Comparison of ENCODE assay signal across 2 cellular contexts in the genomic region with DNA sequence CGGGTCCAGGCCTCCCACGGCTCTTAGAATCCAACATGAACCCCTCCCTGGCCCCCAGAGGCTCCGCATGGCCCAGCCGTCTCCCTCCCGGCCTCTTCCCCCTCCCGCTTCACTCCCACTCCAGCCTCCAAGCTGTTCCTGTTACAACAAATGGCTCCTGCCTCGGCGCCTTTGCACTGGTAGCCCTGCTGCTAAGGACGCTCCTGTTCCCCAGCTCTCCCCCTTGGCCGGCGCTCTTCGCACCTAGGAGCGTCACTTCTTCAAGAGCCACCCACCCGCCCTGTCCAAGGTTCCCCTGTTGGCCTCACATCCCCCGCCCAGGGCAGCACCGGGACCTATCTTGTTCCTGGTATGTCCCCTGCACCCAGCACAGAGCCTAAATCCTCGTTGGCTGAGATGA.
TF ChIP-seq lines count a peak whose summit lies in the region.

No MANE protein-coding gene starts in this region.

TF ChIP-seq in GM23338, 12 proteins besides CTCF, POLR2A, EP300 and RAD21 (continues in another document):
- TF ChIP-seq ZNF114 (CRISPR knock-in tag; IDR thresholded peaks at IDR 0.05) (no peak), STAT1 (IDR thresholded peaks at IDR 0.05; ENCODE audit: unreplicated experiment) (no peak), EZH2 (IDR thresholded peaks at IDR 0.05; ENCODE audit: low read depth, unreplicated experiment) (no peak), EZH2phosphoT487 (IDR thresholded peaks at IDR 0.05; ENCODE audit: unreplicated experiment) (no peak), CREB1 (CRISPR knock-in tag; IDR thresholded peaks at IDR 0.05; ENCODE audit: low read depth) (no peak), NANOG (IDR thresholded peaks at IDR 0.05; ENCODE audit: borderline replicate concordance) (no peak), JUNB (IDR thresholded peaks at IDR 0.05; ENCODE audit: unreplicated experiment) (no peak)
- TF ChIP-seq, protein P1, sequence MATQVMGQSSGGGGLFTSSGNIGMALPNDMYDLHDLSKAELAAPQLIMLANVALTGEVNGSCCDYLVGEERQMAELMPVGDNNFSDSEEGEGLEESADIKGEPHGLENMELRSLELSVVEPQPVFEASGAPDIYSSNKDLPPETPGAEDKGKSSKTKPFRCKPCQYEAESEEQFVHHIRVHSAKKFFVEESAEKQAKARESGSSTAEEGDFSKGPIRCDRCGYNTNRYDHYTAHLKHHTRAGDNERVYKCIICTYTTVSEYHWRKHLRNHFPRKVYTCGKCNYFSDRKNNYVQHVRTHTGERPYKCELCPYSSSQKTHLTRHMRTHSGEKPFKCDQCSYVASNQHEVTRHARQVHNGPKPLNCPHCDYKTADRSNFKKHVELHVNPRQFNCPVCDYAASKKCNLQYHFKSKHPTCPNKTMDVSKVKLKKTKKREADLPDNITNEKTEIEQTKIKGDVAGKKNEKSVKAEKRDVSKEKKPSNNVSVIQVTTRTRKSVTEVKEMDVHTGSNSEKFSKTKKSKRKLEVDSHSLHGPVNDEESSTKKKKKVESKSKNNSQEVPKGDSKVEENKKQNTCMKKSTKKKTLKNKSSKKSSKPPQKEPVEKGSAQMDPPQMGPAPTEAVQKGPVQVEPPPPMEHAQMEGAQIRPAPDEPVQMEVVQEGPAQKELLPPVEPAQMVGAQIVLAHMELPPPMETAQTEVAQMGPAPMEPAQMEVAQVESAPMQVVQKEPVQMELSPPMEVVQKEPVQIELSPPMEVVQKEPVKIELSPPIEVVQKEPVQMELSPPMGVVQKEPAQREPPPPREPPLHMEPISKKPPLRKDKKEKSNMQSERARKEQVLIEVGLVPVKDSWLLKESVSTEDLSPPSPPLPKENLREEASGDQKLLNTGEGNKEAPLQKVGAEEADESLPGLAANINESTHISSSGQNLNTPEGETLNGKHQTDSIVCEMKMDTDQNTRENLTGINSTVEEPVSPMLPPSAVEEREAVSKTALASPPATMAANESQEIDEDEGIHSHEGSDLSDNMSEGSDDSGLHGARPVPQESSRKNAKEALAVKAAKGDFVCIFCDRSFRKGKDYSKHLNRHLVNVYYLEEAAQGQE (IDR thresholded peaks at IDR 0.05; ENCODE audit: unreplicated experiment) = no peak
- TF ChIP-seq, protein P2, sequence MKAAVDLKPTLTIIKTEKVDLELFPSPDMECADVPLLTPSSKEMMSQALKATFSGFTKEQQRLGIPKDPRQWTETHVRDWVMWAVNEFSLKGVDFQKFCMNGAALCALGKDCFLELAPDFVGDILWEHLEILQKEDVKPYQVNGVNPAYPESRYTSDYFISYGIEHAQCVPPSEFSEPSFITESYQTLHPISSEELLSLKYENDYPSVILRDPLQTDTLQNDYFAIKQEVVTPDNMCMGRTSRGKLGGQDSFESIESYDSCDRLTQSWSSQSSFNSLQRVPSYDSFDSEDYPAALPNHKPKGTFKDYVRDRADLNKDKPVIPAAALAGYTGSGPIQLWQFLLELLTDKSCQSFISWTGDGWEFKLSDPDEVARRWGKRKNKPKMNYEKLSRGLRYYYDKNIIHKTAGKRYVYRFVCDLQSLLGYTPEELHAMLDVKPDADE (IDR thresholded peaks at IDR 0.05) = no peak
- TF ChIP-seq, protein P3, sequence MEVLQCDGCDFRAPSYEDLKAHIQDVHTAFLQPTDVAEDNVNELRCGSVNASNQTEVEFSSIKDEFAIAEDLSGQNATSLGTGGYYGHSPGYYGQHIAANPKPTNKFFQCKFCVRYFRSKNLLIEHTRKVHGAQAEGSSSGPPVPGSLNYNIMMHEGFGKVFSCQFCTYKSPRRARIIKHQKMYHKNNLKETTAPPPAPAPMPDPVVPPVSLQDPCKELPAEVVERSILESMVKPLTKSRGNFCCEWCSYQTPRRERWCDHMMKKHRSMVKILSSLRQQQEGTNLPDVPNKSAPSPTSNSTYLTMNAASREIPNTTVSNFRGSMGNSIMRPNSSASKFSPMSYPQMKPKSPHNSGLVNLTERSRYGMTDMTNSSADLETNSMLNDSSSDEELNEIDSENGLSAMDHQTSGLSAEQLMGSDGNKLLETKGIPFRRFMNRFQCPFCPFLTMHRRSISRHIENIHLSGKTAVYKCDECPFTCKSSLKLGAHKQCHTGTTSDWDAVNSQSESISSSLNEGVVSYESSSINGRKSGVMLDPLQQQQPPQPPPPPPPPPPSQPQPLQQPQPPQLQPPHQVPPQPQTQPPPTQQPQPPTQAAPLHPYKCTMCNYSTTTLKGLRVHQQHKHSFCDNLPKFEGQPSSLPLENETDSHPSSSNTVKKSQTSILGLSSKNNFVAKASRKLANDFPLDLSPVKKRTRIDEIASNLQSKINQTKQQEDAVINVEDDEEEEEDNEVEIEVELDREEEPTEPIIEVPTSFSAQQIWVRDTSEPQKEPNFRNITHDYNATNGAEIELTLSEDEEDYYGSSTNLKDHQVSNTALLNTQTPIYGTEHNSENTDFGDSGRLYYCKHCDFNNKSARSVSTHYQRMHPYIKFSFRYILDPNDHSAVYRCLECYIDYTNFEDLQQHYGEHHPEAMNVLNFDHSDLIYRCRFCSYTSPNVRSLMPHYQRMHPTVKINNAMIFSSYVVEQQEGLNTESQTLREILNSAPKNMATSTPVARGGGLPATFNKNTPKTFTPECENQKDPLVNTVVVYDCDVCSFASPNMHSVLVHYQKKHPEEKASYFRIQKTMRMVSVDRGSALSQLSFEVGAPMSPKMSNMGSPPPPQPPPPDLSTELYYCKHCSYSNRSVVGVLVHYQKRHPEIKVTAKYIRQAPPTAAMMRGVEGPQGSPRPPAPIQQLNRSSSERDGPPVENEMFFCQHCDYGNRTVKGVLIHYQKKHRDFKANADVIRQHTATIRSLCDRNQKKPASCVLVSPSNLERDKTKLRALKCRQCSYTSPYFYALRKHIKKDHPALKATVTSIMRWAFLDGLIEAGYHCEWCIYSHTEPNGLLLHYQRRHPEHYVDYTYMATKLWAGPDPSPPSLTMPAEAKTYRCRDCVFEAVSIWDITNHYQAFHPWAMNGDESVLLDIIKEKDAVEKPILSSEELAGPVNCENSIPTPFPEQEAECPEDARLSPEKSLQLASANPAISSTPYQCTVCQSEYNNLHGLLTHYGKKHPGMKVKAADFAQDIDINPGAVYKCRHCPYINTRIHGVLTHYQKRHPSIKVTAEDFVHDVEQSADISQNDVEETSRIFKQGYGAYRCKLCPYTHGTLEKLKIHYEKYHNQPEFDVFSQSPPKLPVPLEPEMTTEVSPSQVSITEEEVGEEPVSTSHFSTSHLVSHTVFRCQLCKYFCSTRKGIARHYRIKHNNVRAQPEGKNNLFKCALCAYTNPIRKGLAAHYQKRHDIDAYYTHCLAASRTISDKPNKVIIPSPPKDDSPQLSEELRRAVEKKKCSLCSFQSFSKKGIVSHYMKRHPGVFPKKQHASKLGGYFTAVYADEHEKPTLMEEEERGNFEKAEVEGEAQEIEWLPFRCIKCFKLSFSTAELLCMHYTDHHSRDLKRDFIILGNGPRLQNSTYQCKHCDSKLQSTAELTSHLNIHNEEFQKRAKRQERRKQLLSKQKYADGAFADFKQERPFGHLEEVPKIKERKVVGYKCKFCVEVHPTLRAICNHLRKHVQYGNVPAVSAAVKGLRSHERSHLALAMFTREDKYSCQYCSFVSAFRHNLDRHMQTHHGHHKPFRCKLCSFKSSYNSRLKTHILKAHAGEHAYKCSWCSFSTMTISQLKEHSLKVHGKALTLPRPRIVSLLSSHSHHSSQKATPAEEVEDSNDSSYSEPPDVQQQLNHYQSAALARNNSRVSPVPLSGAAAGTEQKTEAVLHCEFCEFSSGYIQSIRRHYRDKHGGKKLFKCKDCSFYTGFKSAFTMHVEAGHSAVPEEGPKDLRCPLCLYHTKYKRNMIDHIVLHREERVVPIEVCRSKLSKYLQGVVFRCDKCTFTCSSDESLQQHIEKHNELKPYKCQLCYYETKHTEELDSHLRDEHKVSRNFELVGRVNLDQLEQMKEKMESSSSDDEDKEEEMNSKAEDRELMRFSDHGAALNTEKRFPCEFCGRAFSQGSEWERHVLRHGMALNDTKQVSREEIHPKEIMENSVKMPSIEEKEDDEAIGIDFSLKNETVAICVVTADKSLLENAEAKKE (CRISPR knock-in tag; IDR thresholded peaks at IDR 0.05) = no peak

TF ChIP-seq in IMR-90, 13 proteins besides CTCF, POLR2A, EP300 and RAD21:
- TF ChIP-seq FOS (IDR thresholded peaks at IDR 0.05; ENCODE audit: low read depth, low read length) = no peak
- TF ChIP-seq, protein P4, sequence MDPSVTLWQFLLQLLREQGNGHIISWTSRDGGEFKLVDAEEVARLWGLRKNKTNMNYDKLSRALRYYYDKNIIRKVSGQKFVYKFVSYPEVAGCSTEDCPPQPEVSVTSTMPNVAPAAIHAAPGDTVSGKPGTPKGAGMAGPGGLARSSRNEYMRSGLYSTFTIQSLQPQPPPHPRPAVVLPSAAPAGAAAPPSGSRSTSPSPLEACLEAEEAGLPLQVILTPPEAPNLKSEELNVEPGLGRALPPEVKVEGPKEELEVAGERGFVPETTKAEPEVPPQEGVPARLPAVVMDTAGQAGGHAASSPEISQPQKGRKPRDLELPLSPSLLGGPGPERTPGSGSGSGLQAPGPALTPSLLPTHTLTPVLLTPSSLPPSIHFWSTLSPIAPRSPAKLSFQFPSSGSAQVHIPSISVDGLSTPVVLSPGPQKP (IDR thresholded peaks at IDR 0.05; ENCODE audit: borderline replicate concordance, low read depth, low read length) = no peak
- no peak for TF ChIP-seq CHD1 (IDR thresholded peaks at IDR 0.05; ENCODE audit: low read depth, low read length)
- TF ChIP-seq MAFK (IDR thresholded peaks at IDR 0.05; ENCODE audit: low read depth, low read length) = no peak
- no peak for TF ChIP-seq NFE2L2 (IDR thresholded peaks at IDR 0.05; ENCODE audit: low read depth, low read length)
- no peak for TF ChIP-seq BHLHE40 (IDR thresholded peaks at IDR 0.05; ENCODE audit: low read depth, low read length)
- TF ChIP-seq MXI1 (IDR thresholded peaks at IDR 0.05; ENCODE audit: borderline replicate concordance, low read depth, low read length) = no peak
- no peak for TF ChIP-seq MAZ (IDR thresholded peaks at IDR 0.05; ENCODE audit: borderline replicate concordance, low read depth, low read length)
- no peak for TF ChIP-seq RFX5 (IDR thresholded peaks at IDR 0.05; ENCODE audit: low read depth, low read length)
- TF ChIP-seq, protein P5, sequence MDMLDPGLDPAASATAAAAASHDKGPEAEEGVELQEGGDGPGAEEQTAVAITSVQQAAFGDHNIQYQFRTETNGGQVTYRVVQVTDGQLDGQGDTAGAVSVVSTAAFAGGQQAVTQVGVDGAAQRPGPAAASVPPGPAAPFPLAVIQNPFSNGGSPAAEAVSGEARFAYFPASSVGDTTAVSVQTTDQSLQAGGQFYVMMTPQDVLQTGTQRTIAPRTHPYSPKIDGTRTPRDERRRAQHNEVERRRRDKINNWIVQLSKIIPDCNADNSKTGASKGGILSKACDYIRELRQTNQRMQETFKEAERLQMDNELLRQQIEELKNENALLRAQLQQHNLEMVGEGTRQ (IDR thresholded peaks at IDR 0.05; ENCODE audit: low read depth, low read length) = no peak
- TF ChIP-seq CEBPB (IDR thresholded peaks at IDR 0.05; ENCODE audit: low read depth, low read length) = no peak
